8 cellular contexts compared by ENCODE assay signal in genomic region chr3:5022966-5023776, GRCh38. TPM values are rescaled to one million over a fixed set of nuclear protein-coding genes. Genes with fewer than 3 reads are reported as not detected.
DNase-seq lines count a peak whose midpoint lies in the region; ATAC-seq and TF ChIP-seq lines count a peak whose summit lies in the region.

No MANE protein-coding gene starts in this region.

- H3K36me3 Mint-ChIP-seq in T-helper 2 cell treated with Interferon-gamma antibody and Interleukin-4, amounts not matched to agents 5 μg/mL and 100 μg/mL, for 36 hours (ENCODE audit: low read depth), result no peaks in the 10 kb centered on the region
- no peaks in the 10 kb centered on the region for H3K36me3 Mint-ChIP-seq in activated B cell treated with CpG ODN at 0.5 μM for 24 hours (ENCODE audit: low read depth)
- no peaks in the 10 kb centered on the region for H3K36me3 Mint-ChIP-seq in stimulated activated naive B cell treated with anti-CD40 and anti-IgM and Interleukin-4, amounts not matched to agents 10 μg/mL and 1 μg/mL and 100 μg/mL, for 72 hours

- H3K4me1 Mint-ChIP-seq in T-helper 2 cell treated with Interferon-gamma antibody and Interleukin-4, amounts not matched to agents 5 μg/mL and 100 μg/mL, for 36 hours (ENCODE audit: low read depth), result peaks cover 68% of the 10 kb centered on the region
- peaks cover 52% of the 10 kb centered on the region for H3K4me1 Mint-ChIP-seq in activated B cell treated with CpG ODN at 0.5 μM for 24 hours
- peaks cover 56 to 84% of the 10 kb centered on the region in 2 donors for H3K4me1 Mint-ChIP-seq in stimulated activated naive B cell treated with anti-CD40 and anti-IgM and Interleukin-4, amounts not matched to agents 10 μg/mL and 1 μg/mL and 100 μg/mL, for 72 hours

- intact Hi-C loops in activated B cell treated with CpG ODN at 0.5 μM for 24 hours (cut with micrococcal nuclease) (no loop called here), left ventricle myocardium superior (cut with micrococcal nuclease) (no loop called here)

- no peaks in the 10 kb centered on the region for H3K9me3 Mint-ChIP-seq in T-helper 2 cell treated with Interferon-gamma antibody and Interleukin-4, amounts not matched to agents 5 μg/mL and 100 μg/mL, for 36 hours
- H3K9me3 Mint-ChIP-seq in activated B cell treated with CpG ODN at 0.5 μM for 24 hours, result no peaks in the 10 kb centered on the region
- no peaks in the 10 kb centered on the region for H3K9me3 Mint-ChIP-seq in stimulated activated naive B cell treated with anti-CD40 and anti-IgM and Interleukin-4, amounts not matched to agents 10 μg/mL and 1 μg/mL and 100 μg/mL, for 72 hours

- no peak for ATAC-seq in activated B cell treated with CpG ODN at 0.5 μM for 24 hours (ENCODE audit: low read depth)
- peak; percentile 24 for ATAC-seq in left ventricle myocardium superior
- ATAC-seq in stimulated activated naive B cell treated with anti-CD40 and anti-IgM and Interleukin-4, amounts not matched to agents 10 μg/mL and 1 μg/mL and 100 μg/mL, for 72 hours (replicated peaks), result peak in 1 of 2 donors; percentile 26
- no peak for ATAC-seq in GM19351 (IDR thresholded peaks at IDR 0.05; ENCODE audit: unreplicated experiment)

- CTCF ChIA-PET in activated B cell treated with CpG ODN at 0.5 μM for 24 hours (lab: Charles Lee), result interaction anchor here (0.9 to 2.2 kb wide), 4 partner anchors 35 to 313 kb away, joined by 3 to 8 read pairs (median 4); partner anchors contain the start of gene BHLHE40

- POLR2A ChIA-PET in activated B cell treated with CpG ODN at 0.5 μM for 24 hours (lab: Charles Lee), result interaction anchor here (3.6 to 6.8 kb wide), 3 partner anchors 11 to 45 kb away, joined by 25 to 64 read pairs (median 43); partner anchors contain the start of gene BHLHE40

- H3K27me3 Mint-ChIP-seq in T-helper 2 cell treated with Interferon-gamma antibody and Interleukin-4, amounts not matched to agents 5 μg/mL and 100 μg/mL, for 36 hours (ENCODE audit: low read depth), result no peaks in the 10 kb centered on the region
- H3K27me3 Mint-ChIP-seq in activated B cell treated with CpG ODN at 0.5 μM for 24 hours, result no peaks in the 10 kb centered on the region
- no peaks in the 10 kb centered on the region for H3K27me3 Mint-ChIP-seq in stimulated activated naive B cell treated with anti-CD40 and anti-IgM and Interleukin-4, amounts not matched to agents 10 μg/mL and 1 μg/mL and 100 μg/mL, for 72 hours

- TF ChIP-seq CTCF in activated B cell treated with CpG ODN at 0.5 μM for 24 hours (IDR thresholded peaks at IDR 0.05), result no peak

- peak overlapping the region; percentile 43 for H3K27ac Mint-ChIP-seq in T-helper 2 cell treated with Interferon-gamma antibody and Interleukin-4, amounts not matched to agents 5 μg/mL and 100 μg/mL, for 36 hours
- peak overlapping the region; percentile 62 for H3K27ac Mint-ChIP-seq in activated B cell treated with CpG ODN at 0.5 μM for 24 hours
- peak overlapping the region; percentile 95 for H3K27ac Mint-ChIP-seq in stimulated activated naive B cell treated with anti-CD40 and anti-IgM and Interleukin-4, amounts not matched to agents 10 μg/mL and 1 μg/mL and 100 μg/mL, for 72 hours

- no peak overlapping the region for H3K4me3 Mint-ChIP-seq in T-helper 2 cell treated with Interferon-gamma antibody and Interleukin-4, amounts not matched to agents 5 μg/mL and 100 μg/mL, for 36 hours
- H3K4me3 Mint-ChIP-seq in activated B cell treated with CpG ODN at 0.5 μM for 24 hours, result no peak overlapping the region
- peak overlapping the region in 1 of 2 donors; percentile 18 for H3K4me3 Mint-ChIP-seq in stimulated activated naive B cell treated with anti-CD40 and anti-IgM and Interleukin-4, amounts not matched to agents 10 μg/mL and 1 μg/mL and 100 μg/mL, for 72 hours

- peak; percentile 74 for DNase-seq in T-helper 2 cell treated with Interferon-gamma antibody and Interleukin-4, amounts not matched to agents 5 μg/mL and 100 μg/mL, for 36 hours (ENCODE audit: low spot score)
- DNase-seq in T-helper 2 cell (no peak), activated B cell treated with CpG ODN at 0.5 μM for 24 hours (no peak), left ventricle myocardium superior (peak; percentile 58), medulla oblongata (ENCODE audit: extremely low spot score) (no peak), NCI-H748 (lab: John Stamatoyannopoulos, UW; ENCODE audit: unreplicated experiment) (no peak)
- peak; percentile 59 for DNase-seq in stimulated activated naive B cell treated with anti-CD40 and anti-IgM and Interleukin-4, amounts not matched to agents 10 μg/mL and 1 μg/mL and 100 μg/mL, for 72 hours

RNA-seq across cellular contexts. Expression of gene BHLHE40, which starts 43.9 kb away (rescaled TPM):
- total RNA-seq in activated B cell treated with CpG ODN at 0.5 μM for 24 hours (41.5 and 43.9 TPM in 2 replicates), left ventricle myocardium superior (26.8 TPM)

Comparison
In these comparisons a context has a peak if more than half of its experiments do, and no peak if none do; other contexts are left out.
1. DNase-seq: peak in T-helper 2 cell treated with Interferon-gamma antibody and Interleukin-4, amounts not matched to agents 5 μg/mL and 100 μg/mL, for 36 hours (single experiment), left ventricle myocardium superior (single experiment) and stimulated activated naive B cell treated with anti-CD40 and anti-IgM and Interleukin-4, amounts not matched to agents 10 μg/mL and 1 μg/mL and 100 μg/mL, for 72 hours (single experiment); none in T-helper 2 cell (0 of 5), activated B cell treated with CpG ODN at 0.5 μM for 24 hours (single experiment), medulla oblongata (single experiment) and NCI-H748 (single experiment).
2. H3K27ac Mint-ChIP-seq: peak in every context shown above with its lines; median percentile 95 in stimulated activated naive B cell treated with anti-CD40 and anti-IgM and Interleukin-4, amounts not matched to agents 10 μg/mL and 1 μg/mL and 100 μg/mL, for 72 hours; 62 in activated B cell treated with CpG ODN at 0.5 μM for 24 hours; 43 in T-helper 2 cell treated with Interferon-gamma antibody and Interleukin-4, amounts not matched to agents 5 μg/mL and 100 μg/mL, for 36 hours.